In genomic region chr19:45881909-45882528, GRCh38 we compare ENCODE assay signal across 11 cellular contexts. TPM values are rescaled to one million over a fixed set of nuclear protein-coding genes. Genes with fewer than 3 reads are reported as not detected.
DNase-seq lines count a peak whose midpoint lies in the region; ATAC-seq and TF ChIP-seq lines count a peak whose summit lies in the region.
"Had no signal": no experiment of that assay in that cellular context is flagged by ENCODE, and none has a peak within 500 bp of the region (broad histone marks: within the 10 kb centered on the region; RNA-seq: fewer than 3 reads in every experiment).

No MANE protein-coding gene starts in this region.

- no peak for TF ChIP-seq POLR2A in suprapubic skin (IDR thresholded peaks at IDR 0.05)

- H3K36me3 ChIP-seq in SU-DHL-6 (ENCODE audit: low read length) = no peaks in the 10 kb centered on the region
- H3K36me3 ChIP-seq in suprapubic skin = no peaks in the 10 kb centered on the region

- no peak overlapping the region for H3K4me3 Mint-ChIP-seq in activated CD4-positive, alpha-beta T cell treated with anti-CD3 and anti-CD28 coated beads, Interleukin-2, amount 10 ng/mL, durations not matched to agents 24 days and 14 days
- H3K4me3 Mint-ChIP-seq: activated naive CD8-positive, alpha-beta T cell treated with anti-CD3 and anti-CD28 coated beads, Interleukin-2, amount 10 ng/mL, durations not matched to agents 7 days and 5 days had no signal

- intact Hi-C loops in activated CD4-positive, alpha-beta T cell treated with anti-CD3 and anti-CD28 coated beads, Interleukin-2, amount 10 ng/mL, durations not matched to agents 24 days and 14 days (cut with micrococcal nuclease) = loop anchor here (2.0 to 10.0 kb wide), 2 partner anchors 65 to 463 kb away; partner anchors contain the start of gene PPP5C

- 52% methylated on average over 3 of the region's 4 CpGs for WGBS in suprapubic skin

- no peaks in the 10 kb centered on the region for H3K9me2 ChIP-seq in SU-DHL-6 (replicated peaks; ENCODE audit: insufficient read depth, low read length)

- no peak overlapping the region for H2AFZ ChIP-seq in SU-DHL-6 (ENCODE audit: low read depth, low read length, severe bottlenecking)

- H3F3A ChIP-seq in SU-DHL-6 (ENCODE audit: insufficient read depth) = no peaks in the 10 kb centered on the region

- H3K27ac ChIP-seq in SU-DHL-6 (ENCODE audit: low read depth, low read length) (no peak overlapping the region), suprapubic skin (no peak overlapping the region)

- peak; percentile 37 for DNase-seq in NCI-H748 (lab: John Stamatoyannopoulos, UW; ENCODE audit: unreplicated experiment)
- DNase-seq in NCI-H748 treated with DMSO at 0.1 percent for 48 hours (lab: John Stamatoyannopoulos, UW) = no peak
- peak; percentile 62 for DNase-seq in left kidney (ENCODE audit: low read depth, low spot score)
- DNase-seq in suprapubic skin (ENCODE audit: low spot score in 2 of 2) = no peak
- DNase-seq in GM19240 (ENCODE audit: insufficient read length, low spot score) = no peak
- no peak for DNase-seq in activated CD4-positive, alpha-beta T cell treated with anti-CD3 and anti-CD28 coated beads, Interleukin-2, amount 10 ng/mL, durations not matched to agents 24 days and 14 days
- DNase-seq: activated CD4-positive, alpha-beta T cell treated with anti-CD3 and anti-CD28 coated beads, Interleukin-2, amount 50 U/mL, for 4 hours; activated naive CD8-positive, alpha-beta T cell treated with anti-CD3 and anti-CD28 coated beads, Interleukin-2, amount 10 ng/mL, durations not matched to agents 7 days and 5 days had no signal

- TF ChIP-seq CTCF in SU-DHL-6 (IDR thresholded peaks at IDR 0.05; ENCODE audit: insufficient read depth, low read length, poor library complexity, severe bottlenecking) = no peak
- TF ChIP-seq CTCF in suprapubic skin (IDR thresholded peaks at IDR 0.05) = no peak

- H3K27ac Mint-ChIP-seq in activated CD4-positive, alpha-beta T cell treated with anti-CD3 and anti-CD28 coated beads, Interleukin-2, amount 10 ng/mL, durations not matched to agents 24 days and 14 days = no peak overlapping the region
- H3K27ac Mint-ChIP-seq: activated naive CD8-positive, alpha-beta T cell treated with anti-CD3 and anti-CD28 coated beads, Interleukin-2, amount 10 ng/mL, durations not matched to agents 7 days and 5 days had no signal

- H3K4me3 ChIP-seq in SU-DHL-6 (ENCODE audit: insufficient read depth, low read length, poor library complexity, severe bottlenecking) = no peak overlapping the region
- peak overlapping the region; percentile 42 for H3K4me3 ChIP-seq in suprapubic skin

- H4K20me1 ChIP-seq in SU-DHL-6 (ENCODE audit: low read depth, low read length) = no peaks in the 10 kb centered on the region

- no peaks in the 10 kb centered on the region for H3K9me3 ChIP-seq in SU-DHL-6 (ENCODE audit: insufficient read depth, low read length)
- H3K9me3 ChIP-seq in suprapubic skin = no peaks in the 10 kb centered on the region

- peaks cover 7% of the 10 kb centered on the region for H3K36me3 Mint-ChIP-seq in activated CD4-positive, alpha-beta T cell treated with anti-CD3 and anti-CD28 coated beads, Interleukin-2, amount 10 ng/mL, durations not matched to agents 24 days and 14 days (ENCODE audit: low read depth)
- H3K36me3 Mint-ChIP-seq: activated naive CD8-positive, alpha-beta T cell treated with anti-CD3 and anti-CD28 coated beads, Interleukin-2, amount 10 ng/mL, durations not matched to agents 7 days and 5 days had no signal

- no peaks in the 10 kb centered on the region for H3K9me3 Mint-ChIP-seq in activated CD4-positive, alpha-beta T cell treated with anti-CD3 and anti-CD28 coated beads, Interleukin-2, amount 10 ng/mL, durations not matched to agents 24 days and 14 days
- H3K9me3 Mint-ChIP-seq: activated naive CD8-positive, alpha-beta T cell treated with anti-CD3 and anti-CD28 coated beads, Interleukin-2, amount 10 ng/mL, durations not matched to agents 7 days and 5 days; IgD-negative memory B cell had no signal

- H3K4me1 ChIP-seq in suprapubic skin = peaks cover 51% of the 10 kb centered on the region

- H3K27me3 ChIP-seq in SU-DHL-6 (ENCODE audit: low read length) (no peaks in the 10 kb centered on the region), suprapubic skin (no peaks in the 10 kb centered on the region)

- TF ChIP-seq EP300 in suprapubic skin (IDR thresholded peaks at IDR 0.05) = no peak

- peaks cover 1% of the 10 kb centered on the region for H3K27me3 Mint-ChIP-seq in activated CD4-positive, alpha-beta T cell treated with anti-CD3 and anti-CD28 coated beads, Interleukin-2, amount 10 ng/mL, durations not matched to agents 24 days and 14 days

- no peak overlapping the region for H3K4me2 ChIP-seq in SU-DHL-6 (ENCODE audit: low read depth, low read length, poor library complexity, severe bottlenecking)

- peak overlapping the region; percentile 62; the same call in 1 of the 2 replicates for H3K9ac ChIP-seq in SU-DHL-6 (ENCODE audit: low read length)

- H3K79me2 ChIP-seq in SU-DHL-6 (ENCODE audit: insufficient read depth, low read length) = peaks cover 12% of the 10 kb centered on the region; the same call in 1 of the 2 replicates

- no peak for ATAC-seq in HG03135 (IDR thresholded peaks at IDR 0.05; ENCODE audit: unreplicated experiment)

- H3K4me1 Mint-ChIP-seq in activated CD4-positive, alpha-beta T cell treated with anti-CD3 and anti-CD28 coated beads, Interleukin-2, amount 10 ng/mL, durations not matched to agents 24 days and 14 days = peaks cover 33% of the 10 kb centered on the region

RNA-seq across cellular contexts. Expression of gene IRF2BP1, which starts 3.9 kb away (rescaled TPM):
- total RNA-seq in suprapubic skin = 10 to 100 TPM; 24.7 to 36.9 (median 30.7) TPM
- 18.5 and 18.9 TPM in 2 replicates for total RNA-seq in activated CD4-positive, alpha-beta T cell treated with anti-CD3 and anti-CD28 coated beads, Interleukin-2, amount 10 ng/mL, durations not matched to agents 24 days and 14 days

RNA-seq across cellular contexts. Expression of gene FOXA3, which starts 17.9 kb away (rescaled TPM):
- total RNA-seq in suprapubic skin = under 1 TPM in 1 of 4 donors, not detected in 3; 0.30 TPM
- total RNA-seq in activated CD4-positive, alpha-beta T cell treated with anti-CD3 and anti-CD28 coated beads, Interleukin-2, amount 10 ng/mL, durations not matched to agents 24 days and 14 days = 0.23 TPM in 1 of 2 replicates, not detected in the other
- total RNA-seq: activated naive CD8-positive, alpha-beta T cell treated with anti-CD3 and anti-CD28 coated beads, Interleukin-2, amount 10 ng/mL, durations not matched to agents 7 days and 5 days had no signal

RNA-seq across cellular contexts. Expression of gene SYMPK, which starts 19.1 kb away (rescaled TPM):
- total RNA-seq in suprapubic skin = 10 to 100 TPM; 32.8 to 76.3 (median 44.1) TPM
- 124 and 131 TPM in 2 replicates for total RNA-seq in activated CD4-positive, alpha-beta T cell treated with anti-CD3 and anti-CD28 coated beads, Interleukin-2, amount 10 ng/mL, durations not matched to agents 24 days and 14 days

RNA-seq across cellular contexts. Expression of gene MYPOP, which starts 20.4 kb away (rescaled TPM):
- 1 to 10 TPM; 4.4 to 9.4 (median 6.5) TPM for total RNA-seq in suprapubic skin
- total RNA-seq in activated CD4-positive, alpha-beta T cell treated with anti-CD3 and anti-CD28 coated beads, Interleukin-2, amount 10 ng/mL, durations not matched to agents 24 days and 14 days = 5.5 and 5.9 TPM in 2 replicates

RNA-seq across cellular contexts. Expression of gene NANOS2, which starts 32.6 kb away (rescaled TPM):
- total RNA-seq in suprapubic skin = not detected
- total RNA-seq in activated CD4-positive, alpha-beta T cell treated with anti-CD3 and anti-CD28 coated beads, Interleukin-2, amount 10 ng/mL, durations not matched to agents 24 days and 14 days = not detected in 2 replicates
- total RNA-seq: activated naive CD8-positive, alpha-beta T cell treated with anti-CD3 and anti-CD28 coated beads, Interleukin-2, amount 10 ng/mL, durations not matched to agents 7 days and 5 days had no signal

Comparison
In these comparisons a context has a peak if more than half of its experiments do, and no peak if none do; other contexts are left out.
1. DNase-seq: peak in NCI-H748 (single experiment) and left kidney (single experiment); none in NCI-H748 treated with DMSO at 0.1 percent for 48 hours (single experiment), suprapubic skin (0 of 2), GM19240 (single experiment) and activated CD4-positive, alpha-beta T cell treated with anti-CD3 and anti-CD28 coated beads, Interleukin-2, amount 10 ng/mL, durations not matched to agents 24 days and 14 days (single experiment).